8 cellular contexts compared by ENCODE assay signal in genomic region chr4:98929341-98930267, GRCh38. TPM values are rescaled to one million over a fixed set of nuclear protein-coding genes. Genes with fewer than 3 reads are reported as not detected.
DNase-seq lines count a peak whose midpoint lies in the region; ATAC-seq and FAIRE-seq lines count a peak whose summit lies in the region.

No MANE protein-coding gene starts in this region.

- H3K4me1 ChIP-seq in iPS-15b (ENCODE audit: control insufficient read depth, insufficient read depth, low read length) (no peaks in the 10 kb centered on the region), skeletal muscle tissue (ENCODE audit: control insufficient read depth in 3 of 3, insufficient read depth in 3 of 3, low read length in 3 of 3) (peaks cover 7 to 23% (median 14%) of the 10 kb centered on the region in 3 donors)

- H3K9ac ChIP-seq in iPS-15b (ENCODE audit: low read depth, low read length) (peak overlapping the region; percentile 96), skeletal muscle tissue (ENCODE audit: low read depth in 1 of 3, low read length in 3 of 3) (peak overlapping the region; percentile 92 to 97 (median 93))

- H3K9me3 ChIP-seq in iPS-15b (ENCODE audit: control insufficient read depth, insufficient read depth, low read length) (peaks cover 3% of the 10 kb centered on the region), skeletal muscle tissue (ENCODE audit: control insufficient read depth in 3 of 3, low read length in 3 of 3) (no peaks in the 10 kb centered on the region)

- no peaks in the 10 kb centered on the region for H3K27me3 ChIP-seq in iPS-15b (ENCODE audit: control insufficient read depth, insufficient read depth, low read length)
- H3K27me3 ChIP-seq in skeletal muscle tissue (ENCODE audit: control insufficient read depth in 3 of 3, insufficient read depth in 3 of 3, low read length in 3 of 3): no peaks in the 10 kb centered on the region

- peak overlapping the region; percentile 97 for H3K4me3 ChIP-seq in iPS-15b (ENCODE audit: low read depth, low read length)
- peak overlapping the region; percentile 96 to 98 (median 98) for H3K4me3 ChIP-seq in skeletal muscle tissue (ENCODE audit: low read length in 3 of 3)

- DNase-seq in DMS114 treated with DMSO at 0.1 percent for 48 hours (lab: John Stamatoyannopoulos, UW; ENCODE audit: unreplicated experiment) (peak; percentile 12), HTR-8/SVneo (ENCODE audit: insufficient read length, low spot score) (peak; percentile 56), T-helper 9 cell (peak; percentile 17), astrocyte of the hippocampus (ENCODE audit: low read depth, low spot score) (peak; percentile 87), superior temporal gyrus (ENCODE audit: extremely low spot score) (no peak)

- H3K36me3 ChIP-seq in iPS-15b (ENCODE audit: control insufficient read depth, insufficient read depth, low read length) (peaks cover 8% of the 10 kb centered on the region), skeletal muscle tissue (ENCODE audit: control insufficient read depth in 3 of 3, insufficient read depth in 3 of 3, low read length in 3 of 3) (no peaks in the 10 kb centered on the region)

- H3K27ac ChIP-seq in skeletal muscle tissue (ENCODE audit: low read depth, low read length): peak overlapping the region; percentile 90

- ATAC-seq in GM21423 (IDR thresholded peaks at IDR 0.05; ENCODE audit: unreplicated experiment): peak; percentile 45

- no peak for FAIRE-seq in HTR-8/SVneo (lab: Jason Lieb, UNC)

RNA-seq across cellular contexts. Expression of gene EIF4E, which starts 0.7 kb away (rescaled TPM):
- 61.6 TPM for total RNA-seq in skeletal muscle tissue
